Comparison of ENCODE assay signal across 8 cellular contexts in genomic region chr2:15939854-15940660, GRCh38. TPM values are rescaled to one million over a fixed set of nuclear protein-coding genes. Genes with fewer than 3 reads are reported as not detected.
A peak's percentile ranks its signal among the peaks of the same experiment; 100 is the strongest.
DNase-seq lines count a peak whose midpoint lies in the region; ATAC-seq and TF ChIP-seq lines count a peak whose summit lies in the region.

Gene MYCN, plus strand, starts transcription at chr2:15940550. Its CDS starts 1,515 bp downstream, at chr2:15942065.

- H3K27ac Mint-ChIP-seq in CD4-positive, alpha-beta T cell, result no peak within 1 kb of the TSS
- H3K27ac Mint-ChIP-seq in activated CD4-positive, alpha-beta memory T cell treated with anti-CD3 and anti-CD28 coated beads, Interleukin-2, amount 10 ng/mL, durations not matched to agents 7 days and 5 days, result no peak within 1 kb of the TSS

- POLR2A ChIA-PET in CD4-positive, alpha-beta T cell (lab: Charles Lee), result interaction anchor here (0.7 to 2.0 kb wide), 3 partner anchors 26 to 202 kb away, joined by 3 to 6 read pairs (median 4); no protein-coding TSS in a partner anchor
- POLR2A ChIA-PET in activated CD4-positive, alpha-beta memory T cell treated with anti-CD3 and anti-CD28 coated beads, Interleukin-2, amount 10 ng/mL, durations not matched to agents 7 days and 5 days (lab: Charles Lee), result no interaction called here

- ATAC-seq in CD4-positive, alpha-beta T cell (ENCODE audit: poor library complexity), result peak; percentile 45
- peak; percentile 17 for ATAC-seq in GM21529 (IDR thresholded peaks at IDR 0.05; ENCODE audit: unreplicated experiment)

- H3K27ac ChIP-seq in CD4-positive, alpha-beta T cell (ENCODE audit: low read depth, low read length), result no peak within 1 kb of the TSS
- H3K27ac ChIP-seq in stomach smooth muscle (ENCODE audit: low read length), result no peak within 1 kb of the TSS

- H3K9me3 ChIP-seq in CD4-positive, alpha-beta T cell (ENCODE audit: control insufficient read depth, low read length), result no peaks in the 10 kb centered on the region
- H3K9me3 ChIP-seq in stomach smooth muscle (ENCODE audit: control insufficient read depth in 2 of 2, low read length in 2 of 2), result no peaks in the 10 kb centered on the region

- DNase-seq in CD4-positive, alpha-beta T cell, result peak in 3 of 10 experiments; percentile 16 to 31 (median 19)
- DNase-seq in NCI-H1930 (lab: John Stamatoyannopoulos, UW), result peak; percentile 42 to 68
- peak; percentile 37 for DNase-seq in activated CD4-positive, alpha-beta memory T cell treated with anti-CD3 and anti-CD28 coated beads, Interleukin-2, amount 10 ng/mL, durations not matched to agents 7 days and 5 days
- peak; percentile 64 to 71 for DNase-seq in erythroblast (lab: John Stamatoyannopoulos, UW)
- peak; percentile 76 for DNase-seq in middle frontal gyrus (ENCODE audit: extremely low spot score, low spot score)
- no peak for DNase-seq in NOMO-1 (lab: John Stamatoyannopoulos, UW; ENCODE audit: unreplicated experiment in 2 of 2)

- CTCF ChIA-PET in CD4-positive, alpha-beta T cell (lab: Charles Lee), result interaction anchor here (0.5 to 1.2 kb wide), 2 partner anchors 10 to 668 kb away, joined by 3 to 4 read pairs; no protein-coding TSS in a partner anchor
- CTCF ChIA-PET in activated CD4-positive, alpha-beta memory T cell treated with anti-CD3 and anti-CD28 coated beads, Interleukin-2, amount 10 ng/mL, durations not matched to agents 7 days and 5 days (lab: Charles Lee), result interaction anchor here (0.6 to 2.2 kb wide), 15 partner anchors 9 to 819 kb away, joined by 3 to 11 read pairs (median 3); no protein-coding TSS in a partner anchor

- intact Hi-C loops in CD4-positive, alpha-beta T cell (cut with DNase I, micrococcal nuclease), result loop anchor here (2.0 to 10.0 kb wide), 6 partner anchors 147 to 817 kb away; no protein-coding TSS in a partner anchor

- TF ChIP-seq POLR2A in erythroblast (IDR thresholded peaks at IDR 0.05; ENCODE audit: low read length), result no peak

- peaks cover 35% of the 10 kb centered on the region for H3K4me1 ChIP-seq in stomach smooth muscle (ENCODE audit: control insufficient read depth, insufficient read depth, low read length)

- peak; percentile 69 for TF ChIP-seq CTCF in CD4-positive, alpha-beta T cell (IDR thresholded peaks at IDR 0.05)

- H3K4me1 Mint-ChIP-seq in CD4-positive, alpha-beta T cell (ENCODE audit: low read depth), result peaks cover 36% of the 10 kb centered on the region
- H3K4me1 Mint-ChIP-seq in activated CD4-positive, alpha-beta memory T cell treated with anti-CD3 and anti-CD28 coated beads, Interleukin-2, amount 10 ng/mL, durations not matched to agents 7 days and 5 days, result peaks cover 3% of the 10 kb centered on the region

- no peaks in the 10 kb centered on the region for H3K9me3 Mint-ChIP-seq in CD4-positive, alpha-beta T cell
- H3K9me3 Mint-ChIP-seq in activated CD4-positive, alpha-beta memory T cell treated with anti-CD3 and anti-CD28 coated beads, Interleukin-2, amount 10 ng/mL, durations not matched to agents 7 days and 5 days, result no peaks in the 10 kb centered on the region

- H3K4me3 Mint-ChIP-seq in CD4-positive, alpha-beta T cell, result peak within 1 kb of the TSS; percentile 87
- peak within 1 kb of the TSS; percentile 7 for H3K4me3 Mint-ChIP-seq in activated CD4-positive, alpha-beta memory T cell treated with anti-CD3 and anti-CD28 coated beads, Interleukin-2, amount 10 ng/mL, durations not matched to agents 7 days and 5 days

- no peaks in the 10 kb centered on the region for H3K36me3 Mint-ChIP-seq in CD4-positive, alpha-beta T cell (ENCODE audit: low read depth)
- no peaks in the 10 kb centered on the region for H3K36me3 Mint-ChIP-seq in activated CD4-positive, alpha-beta memory T cell treated with anti-CD3 and anti-CD28 coated beads, Interleukin-2, amount 10 ng/mL, durations not matched to agents 7 days and 5 days (ENCODE audit: low read depth)

- H3K9ac ChIP-seq in stomach smooth muscle (ENCODE audit: low read length in 2 of 2), result no peak within 1 kb of the TSS

- peak within 1 kb of the TSS; percentile 73 to 75 for H3K4me3 ChIP-seq in stomach smooth muscle (ENCODE audit: low read length in 2 of 2)

- H3K27me3 Mint-ChIP-seq in CD4-positive, alpha-beta T cell, result peaks cover 62% of the 10 kb centered on the region
- peaks cover 61% of the 10 kb centered on the region for H3K27me3 Mint-ChIP-seq in activated CD4-positive, alpha-beta memory T cell treated with anti-CD3 and anti-CD28 coated beads, Interleukin-2, amount 10 ng/mL, durations not matched to agents 7 days and 5 days

- H3K36me3 ChIP-seq in stomach smooth muscle (ENCODE audit: control insufficient read depth in 2 of 2, insufficient read depth in 2 of 2, low read length in 2 of 2), result no peaks in the 10 kb centered on the region

- H3K27me3 ChIP-seq in CD4-positive, alpha-beta T cell (ENCODE audit: control insufficient read depth, insufficient read depth, low read length), result peaks cover 52% of the 10 kb centered on the region
- peaks cover 30% of the 10 kb centered on the region in 2 donors for H3K27me3 ChIP-seq in stomach smooth muscle (ENCODE audit: control insufficient read depth in 1 of 2, insufficient read depth in 2 of 2, low read length in 2 of 2)

RNA-seq across cellular contexts. Expression of gene MYCN, which starts in this region (rescaled TPM):
- under 1 TPM in 1 of 2 experiments, not detected in 1; 0.19 TPM for total RNA-seq in CD4-positive, alpha-beta T cell
- not detected for total RNA-seq in activated CD4-positive, alpha-beta memory T cell treated with anti-CD3 and anti-CD28 coated beads, Interleukin-2, amount 10 ng/mL, durations not matched to agents 7 days and 5 days

Comparison
In these comparisons a context has a peak if more than half of its experiments do, and no peak if none do; other contexts are left out.
1. Peak in ATAC-seq in CD4-positive, alpha-beta T cell; RNA of the gene not detected or under 1 TPM.
2. Peak in DNase-seq in activated CD4-positive, alpha-beta memory T cell treated with anti-CD3 and anti-CD28 coated beads, Interleukin-2, amount 10 ng/mL, durations not matched to agents 7 days and 5 days; RNA of the gene not detected or under 1 TPM.
3. DNase-seq: peak in NCI-H1930 (2 of 2), erythroblast (2 of 2) and middle frontal gyrus (single experiment); none in NOMO-1 (0 of 2).